8 cellular contexts compared by ENCODE assay signal in genomic region chr20:50071039-50071888, GRCh38. TPM values are rescaled to one million over a fixed set of nuclear protein-coding genes. Genes with fewer than 3 reads are reported as not detected.
A peak's percentile ranks its signal among the peaks of the same experiment; 100 is the strongest.
DNase-seq lines count a peak whose midpoint lies in the region; TF ChIP-seq lines count a peak whose summit lies in the region.

No MANE protein-coding gene starts in this region.

- no peak overlapping the region for H3K27ac Mint-ChIP-seq in glutamatergic neuron (ENCODE audit: unreplicated experiment)

- H3K36me3 ChIP-seq in ovary (no peaks in the 10 kb centered on the region), thyroid gland (no peaks in the 10 kb centered on the region)

- no peaks in the 10 kb centered on the region for H3K27me3 ChIP-seq in ovary
- H3K27me3 ChIP-seq in thyroid gland = no peaks in the 10 kb centered on the region

- H3K4me1 ChIP-seq in ovary (ENCODE audit: insufficient read depth) (peaks cover 2% of the 10 kb centered on the region), thyroid gland (peaks cover 8 to 15% of the 10 kb centered on the region in 2 donors)

- H3K9me3 ChIP-seq in ovary (no peaks in the 10 kb centered on the region), thyroid gland (no peaks in the 10 kb centered on the region)

- H3K27ac ChIP-seq in ovary = no peak overlapping the region
- no peak overlapping the region for H3K27ac ChIP-seq in thyroid gland

- peaks cover 14% of the 10 kb centered on the region for H3K9me3 Mint-ChIP-seq in glutamatergic neuron (ENCODE audit: unreplicated experiment)

- H3K4me3 ChIP-seq in ovary (no peak overlapping the region), thyroid gland (replicated peaks in 1 of 3) (peak overlapping the region in 1 of 3 donors; percentile 14)

- no peak for TF ChIP-seq POLR2A in ovary (IDR thresholded peaks at IDR 0.05)
- TF ChIP-seq POLR2A in thyroid gland (IDR thresholded peaks at IDR 0.05) = no peak

- no peaks in the 10 kb centered on the region for H3K36me3 Mint-ChIP-seq in glutamatergic neuron (ENCODE audit: unreplicated experiment)

- H3K4me3 Mint-ChIP-seq in glutamatergic neuron (ENCODE audit: unreplicated experiment) = no peak overlapping the region

- 9 to 11% (median 10%) methylated on average over 48 of the region's 48 CpGs for WGBS in ovary, 3 donors
- 12 to 13% methylated on average over 46 to 48 of the region's 48 CpGs for WGBS in thyroid gland, 2 donors

- peak; percentile 85 for DNase-seq in DMS53 treated with DMSO at 0.1 percent for 48 hours (lab: John Stamatoyannopoulos, UW; ENCODE audit: unreplicated experiment)
- DNase-seq in HCEC 1CT = peak; percentile 68
- peak; percentile 90 for DNase-seq in NAMALWA (ENCODE audit: low spot score)
- DNase-seq in SK-N-DZ (ENCODE audit: low spot score) = peak; percentile 89
- DNase-seq in activated naive CD4-positive, alpha-beta T cell treated with Interleukin-2 at 50 U/mL for 16 hours = peak; percentile 93
- peak; percentile 98 for DNase-seq in glutamatergic neuron
- peak; percentile 85 to 96 (median 92) for DNase-seq in ovary
- peak; percentile 89 to 92 for DNase-seq in thyroid gland

- intact Hi-C loops in ovary (cut with DNase I) = loop anchor here (1.0 to 2.0 kb wide), 3 partner anchors 88 to 92 kb away; partner anchors contain the start of gene SNAI1 (in 1 of the 4)
- intact Hi-C loops in thyroid gland (cut with DNase I) = loop anchor here (2.0 kb wide), 1 partner anchor 92 kb away; no protein-coding TSS in a partner anchor

- TF ChIP-seq CTCF in glutamatergic neuron (IDR thresholded peaks at IDR 0.05; ENCODE audit: partially characterized antibody, unreplicated experiment) (peak; percentile 100), ovary (IDR thresholded peaks at IDR 0.05) (peak; percentile 98 to 100 (median 98)), thyroid gland (IDR thresholded peaks at IDR 0.05) (peak; percentile 98 to 100 (median 99))

- TF ChIP-seq EP300 in ovary (IDR thresholded peaks at IDR 0.05) = no peak

- peaks cover 15% of the 10 kb centered on the region for H3K27me3 Mint-ChIP-seq in glutamatergic neuron (ENCODE audit: unreplicated experiment)

- H3K4me1 Mint-ChIP-seq in glutamatergic neuron (ENCODE audit: low read depth, unreplicated experiment) = peaks cover 21% of the 10 kb centered on the region

RNA-seq across cellular contexts. Expression of gene UBE2V1, which starts 41.7 kb away (rescaled TPM):
- 79.0 and 79.5 TPM in 2 replicates for polyA plus RNA-seq in SK-N-DZ (2014; cell fraction: cytosol; rRNA removed)
- polyA plus RNA-seq in SK-N-DZ (2014; cell fraction: nucleus; rRNA removed) = 52.4 and 140 TPM in 2 replicates
- total RNA-seq in glutamatergic neuron (ENCODE audit: unreplicated experiment) (149 TPM), ovary (10 to 100 TPM; 51.0 to 90.3 (median 77.2) TPM), thyroid gland (100 to 1,000 TPM in 1 of 4 donors, 10 to 100 TPM in 3; 77.3 to 110 (median 92.3) TPM)
- 100 to 1,000 TPM in 1 of 2 donors, 10 to 100 TPM in 1; 43.6 to 189 TPM for polyA plus RNA-seq in ovary
